8 cellular contexts compared by ENCODE assay signal in genomic region chr17:16215273-16215964, GRCh38. TPM values are rescaled to one million over a fixed set of nuclear protein-coding genes. Genes with fewer than 3 reads are reported as not detected.
DNase-seq lines count a peak whose midpoint lies in the region; ATAC-seq, FAIRE-seq and TF ChIP-seq lines count a peak whose summit lies in the region.

TSS of gene NCOR1 (minus strand) at chr17:16215534. CDS start at chr17:16194569, 20,965 bp downstream.

- no peak within 1 kb of the TSS; the same call in 1 of the 2 replicates for H2BK20ac ChIP-seq in H1 (ENCODE audit: low read length)

- H3K23ac ChIP-seq in H1 (ENCODE audit: insufficient read length) (no peak within 1 kb of the TSS), mesendoderm (ENCODE audit: low read length) (peak within 1 kb of the TSS; percentile 74)

- H3K27me3 ChIP-seq in H1 (replicated peaks in 1 of 4; ENCODE audit: control insufficient read depth in 3 of 4, extremely low read depth in 1 of 4, insufficient read depth in 3 of 4, low read length in 3 of 4) = no peaks in the 10 kb centered on the region
- no peaks in the 10 kb centered on the region for H3K27me3 ChIP-seq in mesendoderm (ENCODE audit: insufficient read depth, low read length, poor library complexity)

- H3K4ac ChIP-seq in H1 (replicated peaks; ENCODE audit: insufficient read length, low read depth, low read length) = no peak within 1 kb of the TSS
- peak within 1 kb of the TSS; percentile 98 for H3K4ac ChIP-seq in mesendoderm (ENCODE audit: low read depth, low read length)

- peak in 1 of 2 experiments; percentile 72; a peak in 1 of 3 replicates for TF ChIP-seq EP300 in H1 (IDR thresholded peaks at IDR 0.05; ENCODE audit: borderline replicate concordance in 1 of 2, low read depth in 2 of 2, low read length in 2 of 2)

- H2BK15ac ChIP-seq in H1 (ENCODE audit: low read length) (no peak within 1 kb of the TSS), mesendoderm (replicated peaks; ENCODE audit: low read depth) (no peak within 1 kb of the TSS)

- DNase-seq in Caki2 (ENCODE audit: low read depth) (peak; percentile 92), HTR-8/SVneo (ENCODE audit: insufficient read length, low spot score) (peak; percentile 97), NOMO-1 treated with dmso at 0.1 percent for 144 hours (lab: John Stamatoyannopoulos, UW; ENCODE audit: unreplicated experiment) (peak; percentile 84), H1 (ENCODE audit: low read depth in 1 of 2, low spot score in 2 of 2) (peak; percentile 78 to 91), mesendoderm (peak; percentile 97)
- peak; percentile 77 to 81 (median 80) for DNase-seq in activated CD8-positive, alpha-beta memory T cell treated with anti-CD3 and anti-CD28 coated beads for 48 hours (ENCODE audit: low read depth in 2 of 3, low spot score in 2 of 3)
- DNase-seq in stimulated activated CD8-positive, alpha-beta memory T cell treated with anti-CD3 and anti-CD28 coated beads, Interleukin-12 subunit alpha, Interleukin-12 subunit beta, amount 100 ng/mL, for 4 hours (ENCODE audit: low read depth) = peak; percentile 81

- peaks cover 9% of the 10 kb centered on the region for H3K23me2 ChIP-seq in H1 (ENCODE audit: low read depth, low read length)

- CTCF ChIA-PET in H1 (lab: Charles Lee; ENCODE audit: partially characterized antibody) = interaction anchor here (1.2 kb wide), 1 partner anchor 10 kb away, joined by 4 read pairs; no protein-coding TSS in a partner anchor

- peak within 1 kb of the TSS; percentile 86 for H3K56ac ChIP-seq in H1 (replicated peaks; ENCODE audit: insufficient read length, low read depth, low read length)
- H3K56ac ChIP-seq in mesendoderm (ENCODE audit: low read length) = peak within 1 kb of the TSS; percentile 97

- peak; percentile 88 to 94 for TF ChIP-seq POLR2A in H1 (IDR thresholded peaks at IDR 0.05; ENCODE audit: control extremely low read depth in 1 of 2, low read depth in 2 of 2, low read length in 2 of 2)

- H3K4me2 ChIP-seq in H1 (ENCODE audit: insufficient read depth in 1 of 2, low read depth in 2 of 2, low read length in 2 of 2) (peak within 1 kb of the TSS; percentile 80 to 90), mesendoderm (ENCODE audit: low read length) (peak within 1 kb of the TSS; percentile 98)

- H3K79me2 ChIP-seq in H1 (ENCODE audit: control insufficient read depth in 1 of 2, insufficient read depth in 2 of 2, low read length in 2 of 2) (peaks cover 28 to 76% of the 10 kb centered on the region in 2 experiments), mesendoderm (ENCODE audit: control insufficient read depth, insufficient read depth, low read length) (peaks cover 51% of the 10 kb centered on the region)

- 1% methylated on average over 71 of the region's 82 CpGs; no CpG with 5 or more reads in 1 of the 2 experiments for WGBS in H1 (ENCODE audit: extremely low coverage in 1 of 2, insufficient coverage in 1 of 2, insufficient read length in 1 of 2, insufficient replicate concordance in 2 of 2, low coverage in 1 of 2, low lambda C conversion rate in 2 of 2, missing lambda C conversion rate in 1 of 2), 2 experiments
- WGBS in mesendoderm (ENCODE audit: extremely low coverage, insufficient coverage, low lambda C conversion rate) = no CpG with 5 or more reads among the region's 82 CpGs

- H3K9ac ChIP-seq in H1 (replicated peaks in 1 of 4; ENCODE audit: extremely low read depth in 1 of 4, low read depth in 3 of 4, low read length in 3 of 4) = peak within 1 kb of the TSS; percentile 85 to 97 (median 94)
- peak within 1 kb of the TSS; percentile 94 for H3K9ac ChIP-seq in mesendoderm (ENCODE audit: low read length)

- H3K4me1 ChIP-seq in H1 (replicated peaks in 1 of 4; ENCODE audit: control insufficient read depth in 3 of 4, insufficient read depth in 4 of 4, low read length in 3 of 4) (peaks cover 0 to 6% (median 2%) of the 10 kb centered on the region in 4 experiments; a peak in 5 of 7 replicates), mesendoderm (ENCODE audit: control insufficient read depth, low read depth, low read length) (peaks cover 2% of the 10 kb centered on the region)

- peak within 1 kb of the TSS; percentile 80 to 92 (median 90) for H3K4me3 ChIP-seq in H1 (ENCODE audit: extremely low read depth in 1 of 4, insufficient read depth in 2 of 4, low read depth in 3 of 4, low read length in 4 of 4)
- H3K4me3 ChIP-seq in mesendoderm (ENCODE audit: low read length) = peak within 1 kb of the TSS; percentile 81

- H4K8ac ChIP-seq in H1 (ENCODE audit: extremely low read depth, insufficient read depth, low read length) (peak within 1 kb of the TSS; percentile 98), mesendoderm (ENCODE audit: low read depth, low read length) (no peak within 1 kb of the TSS)

- peak; percentile 68 for ATAC-seq in GM21367 (IDR thresholded peaks at IDR 0.05; ENCODE audit: unreplicated experiment)

- no peak within 1 kb of the TSS for H3K14ac ChIP-seq in H1 (ENCODE audit: insufficient read length)

- H4K20me1 ChIP-seq in H1 (replicated peaks in 1 of 2; ENCODE audit: control insufficient read depth in 1 of 2, insufficient read depth in 2 of 2, low read length in 2 of 2) = peaks cover 0 to 4% of the 10 kb centered on the region in 2 experiments

- POLR2A ChIA-PET in H1 (lab: Charles Lee; ENCODE audit: partially characterized antibody) = interaction anchor here (0.5 to 4.8 kb wide), 24 partner anchors 11 to 223 kb away, joined by 3 to 46 read pairs (median 4); partner anchors contain the start of genes CENPV, TTC19 and ZSWIM7

- no peaks in the 10 kb centered on the region for H3K79me1 ChIP-seq in H1 (ENCODE audit: low read depth, low read length)
- peaks cover 1% of the 10 kb centered on the region for H3K79me1 ChIP-seq in mesendoderm (ENCODE audit: low read length)

- H3K36me3 ChIP-seq in H1 (ENCODE audit: control insufficient read depth in 2 of 4, insufficient read depth in 4 of 4, low read length in 3 of 4) = no peaks in the 10 kb centered on the region
- no peaks in the 10 kb centered on the region for H3K36me3 ChIP-seq in mesendoderm (ENCODE audit: control insufficient read depth, insufficient read depth, low read length)

- H2AK5ac ChIP-seq in H1 (ENCODE audit: low read depth, low read length) = no peak within 1 kb of the TSS; the same call in 1 of the 2 replicates
- no peak within 1 kb of the TSS for H2AK5ac ChIP-seq in mesendoderm (ENCODE audit: low read length)

- in situ Hi-C loops in Caki2 (cut with HindIII; ENCODE audit: low pct_unique_long_range_greater_than_20kb, low sequenced_read_pairs) = no loop called here

- H4K91ac ChIP-seq in H1 (replicated peaks; ENCODE audit: insufficient read length, low read length) = peak within 1 kb of the TSS; percentile 81

- H2BK12ac ChIP-seq in H1 (ENCODE audit: low read depth, low read length) = 0 out of 2 replicates have a peak within 1 kb of the TSS, but pooled peaks have one; percentile 18

- no peaks in the 10 kb centered on the region for H3K9me3 ChIP-seq in H1 (ENCODE audit: insufficient read depth in 2 of 2, low read depth in 1 of 2, low read length in 1 of 2)

- peak within 1 kb of the TSS; percentile 89 for H4K5ac ChIP-seq in H1 (ENCODE audit: insufficient read length, low read depth, low read length)
- H4K5ac ChIP-seq in mesendoderm (ENCODE audit: low read length) = no peak within 1 kb of the TSS

- peak; percentile 14 to 40; a peak in 2 of 4 replicates for TF ChIP-seq RAD21 in H1 (IDR thresholded peaks at IDR 0.05 in 1 of 2, conservative IDR thresholded peaks at IDR 0.05 in 1 of 2; ENCODE audit: low read depth in 2 of 2, low read length in 2 of 2)

- peak within 1 kb of the TSS; percentile 91 for H2BK5ac ChIP-seq in H1 (ENCODE audit: low read depth, low read length)
- H2BK5ac ChIP-seq in mesendoderm (ENCODE audit: low read length) = peak within 1 kb of the TSS; percentile 51

- H2AFZ ChIP-seq in H1 (ENCODE audit: low read length) = peak within 1 kb of the TSS; percentile 73; the same call in 1 of the 2 replicates

- peak; percentile 84 for FAIRE-seq in HTR-8/SVneo (lab: Jason Lieb, UNC)
- FAIRE-seq in H1 (lab: Jason Lieb, UNC) = no peak

- peak in 2 of 3 experiments; percentile 9 to 21; a peak in 2 of 4 replicates for TF ChIP-seq CTCF in H1 (IDR thresholded peaks at IDR 0.05; ENCODE audit: control extremely low read depth in 1 of 3, insufficient read depth in 1 of 3, low read depth in 1 of 3, low read length in 3 of 3)

- H3K27ac ChIP-seq in H1 (ENCODE audit: low read depth, low read length) (peak within 1 kb of the TSS; percentile 95), mesendoderm (ENCODE audit: low read depth, low read length) (peak within 1 kb of the TSS; percentile 88)

- H3K18ac ChIP-seq in H1 (ENCODE audit: extremely low read depth, low read length) = peak within 1 kb of the TSS; percentile 96
- H3K18ac ChIP-seq in mesendoderm (ENCODE audit: low read length) = peak within 1 kb of the TSS; percentile 97

- H2BK120ac ChIP-seq in H1 (replicated peaks; ENCODE audit: low read depth, low read length) (no peak within 1 kb of the TSS), mesendoderm (ENCODE audit: low read depth, low read length) (peak within 1 kb of the TSS; percentile 69)

TF ChIP-seq in H1, 55 proteins besides CTCF, POLR2A, EP300 and RAD21 (continues in another document):
- TF ChIP-seq KDM1A (IDR thresholded peaks at IDR 0.05; ENCODE audit: borderline replicate concordance, low read length) (no peak), ASH2L (IDR thresholded peaks at IDR 0.05; ENCODE audit: low read length) (peak; percentile 90), TBP (IDR thresholded peaks at IDR 0.05; ENCODE audit: low read depth, low read length) (peak; percentile 90), E2F6 (IDR thresholded peaks at IDR 0.05) (no peak)

RNA-seq across cellular contexts. Expression of gene NCOR1, which starts in this region (rescaled TPM):
- 20.9 and 164 TPM in 2 replicates for total RNA-seq in Caki2 (2014; rRNA removed; shearing (Covaris generic); ENCODE audit: low replicate concordance)
- total RNA-seq in H1 (2021; fragmentation: NEBNext Ultra II Directional; extraction: Animal tissue kit (Norgen Biotek cat#: 25700)) = 141 and 142 TPM in 2 replicates
- 65.4 and 81.2 TPM in 2 replicates for polyA plus RNA-seq in H1 (2011; rRNA removed)
- 64.4 TPM for polyA plus RNA-seq in H1 (2011; cell fraction: cytosol; rRNA removed)
- 162 TPM for polyA plus RNA-seq in H1 (2011; cell fraction: nucleus; rRNA removed)
- polyA plus RNA-seq in H1 (2012, experiment 1 of 2) = 67.9 to 80.7 TPM (median 71.4 TPM) in 4 replicates
- polyA plus RNA-seq in H1 (2012, experiment 2 of 2) = 3.3 TPM
- polyA plus RNA-seq in H1 (2013, experiment 1 of 2) = 59.9 TPM
- 59.4 TPM for polyA plus RNA-seq in H1 (2013, experiment 2 of 2)
- polyA minus RNA-seq in H1 (2011; rRNA and poly(A)+ RNA removed) = 303 and 372 TPM in 2 replicates
- polyA minus RNA-seq in H1 (2011; cell fraction: cytosol; rRNA and poly(A)+ RNA removed) = 103 TPM
- polyA minus RNA-seq in H1 (2011; cell fraction: nucleus; rRNA and poly(A)+ RNA removed) = 274 TPM
- polyA plus RNA-seq in mesendoderm (2013, experiment 1 of 2) = 71.2 TPM
- polyA plus RNA-seq in mesendoderm (2013, experiment 2 of 2) = 74.7 TPM

Comparison
In these comparisons a context has a peak if more than half of its experiments do, and no peak if none do; other contexts are left out.
1. Peak in every context shown above with its lines: DNase-seq, ATAC-seq, H3K4me3 ChIP-seq and H3K27ac ChIP-seq.